9 cellular contexts compared by ENCODE assay signal in genomic region chr22:35032571-35032970, GRCh38. TPM values are rescaled to one million over a fixed set of nuclear protein-coding genes. Genes with fewer than 3 reads are reported as not detected.
"Had no signal": no experiment of that assay in that cellular context is flagged by ENCODE, and none has a peak within 500 bp of the region (broad histone marks: within the 10 kb centered on the region; RNA-seq: fewer than 3 reads in every experiment).

No MANE protein-coding gene starts in this region.

- DNase-seq: GDM1, GF-D8 had no signal

- FAIRE-seq: G401.6, GM12878, GM12891, GM12892, GM18507, GM19239 had no signal

- H3K4me3 ChIP-seq: GM12878 had no signal

RNA-seq across cellular contexts. Expression of gene ISX, which starts 33.4 kb away (rescaled TPM):
- total RNA-seq: G401 had no signal
